21 cellular contexts compared by ENCODE assay signal in the genomic region with DNA sequence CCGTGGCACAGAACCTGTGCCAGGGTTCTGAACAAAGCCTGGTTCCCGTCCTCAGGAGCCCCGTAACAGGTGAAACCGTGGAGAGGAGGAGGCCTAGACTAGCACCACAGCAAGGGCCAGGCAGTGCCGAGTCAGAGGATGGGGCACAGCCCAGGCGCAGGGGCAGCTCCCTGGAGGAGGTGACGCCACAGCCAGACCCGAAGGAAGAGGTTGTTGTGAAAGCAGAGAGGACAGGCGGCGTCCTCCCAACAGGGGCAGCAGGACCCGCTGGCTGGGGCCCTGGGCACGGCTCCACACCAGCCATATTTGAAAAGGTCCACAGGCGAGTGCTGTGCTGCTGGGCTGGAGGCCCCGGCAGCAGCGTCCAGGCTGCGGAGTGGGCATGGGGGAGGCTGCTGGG. TPM values are rescaled to one million over a fixed set of nuclear protein-coding genes. Genes with fewer than 3 reads are reported as not detected.
DNase-seq lines count a peak whose midpoint lies in the region; ATAC-seq and TF ChIP-seq lines count a peak whose summit lies in the region.
"Had no signal": no experiment of that assay in that cellular context is flagged by ENCODE, and none has a peak within 500 bp of the region (broad histone marks: within the 10 kb centered on the region; RNA-seq: fewer than 3 reads in every experiment).

No MANE protein-coding gene starts in this region.

- H3K27me3 ChIP-seq in OCI-LY3 (ENCODE audit: low read depth, low read length) = no peaks in the 10 kb centered on the region
- no peaks in the 10 kb centered on the region for H3K27me3 ChIP-seq in CD4-positive, alpha-beta memory T cell (ENCODE audit: insufficient read depth, low read length)
- H3K27me3 ChIP-seq: SJCRH30 had no signal

- intact Hi-C loops in CD4-positive, alpha-beta memory T cell (cut with micrococcal nuclease) = no loop called here

- H3K9me3 Mint-ChIP-seq in activated T-cell treated with anti-CD3 and anti-CD28 coated beads, Interleukin-2, amount 50 U/mL, for 24 hours = no peaks in the 10 kb centered on the region
- no peaks in the 10 kb centered on the region for H3K9me3 Mint-ChIP-seq in stimulated activated naive B cell treated with anti-CD40 and anti-IgM and Interleukin-4, amounts not matched to agents 10 μg/mL and 1 μg/mL and 100 μg/mL, for 72 hours
- H3K9me3 Mint-ChIP-seq in CD4-positive, alpha-beta memory T cell = no peaks in the 10 kb centered on the region
- H3K9me3 Mint-ChIP-seq: CD8-positive, alpha-beta T cell had no signal

- H3K4me2 ChIP-seq in OCI-LY3 (ENCODE audit: low read length) = no peak overlapping the region
- H3K4me2 ChIP-seq: KMS-11 had no signal

- H3K9me3 ChIP-seq in OCI-LY3 (ENCODE audit: insufficient read depth, low read length) = no peaks in the 10 kb centered on the region
- no peaks in the 10 kb centered on the region for H3K9me3 ChIP-seq in CD4-positive, alpha-beta memory T cell (ENCODE audit: control insufficient read depth in 1 of 2, low read length in 2 of 2)
- H3K9me3 ChIP-seq: SJCRH30 had no signal

- no peak overlapping the region for H2AFZ ChIP-seq in OCI-LY3 (ENCODE audit: low read depth, low read length)
- H2AFZ ChIP-seq: GM23248 had no signal

- H3K36me3 ChIP-seq in OCI-LY3 (replicated peaks; ENCODE audit: low read depth, low read length) = peaks cover 50% of the 10 kb centered on the region
- peaks cover 14% of the 10 kb centered on the region for H3K36me3 ChIP-seq in CD4-positive, alpha-beta memory T cell (ENCODE audit: insufficient read depth, low read length)

- POLR2A ChIA-PET in CD4-positive, alpha-beta memory T cell (lab: Charles Lee; ENCODE audit: partially characterized antibody) = interaction anchor here (1.5 kb wide), 1 partner anchor 25 kb away, joined by 3 read pairs; a partner anchor contains a TSS

- H3K9ac ChIP-seq in OCI-LY3 (ENCODE audit: low read length) = no peak overlapping the region
- H3K9ac ChIP-seq: GM23248, KMS-11 had no signal

- H3K4me3 ChIP-seq in OCI-LY3 (ENCODE audit: low read length) = no peak overlapping the region
- no peak overlapping the region for H3K4me3 ChIP-seq in CD4-positive, alpha-beta memory T cell (ENCODE audit: low read length in 2 of 2)
- H3K4me3 ChIP-seq: GM23248, SJCRH30 had no signal

- H3K27me3 Mint-ChIP-seq in activated T-cell treated with anti-CD3 and anti-CD28 coated beads, Interleukin-2, amount 50 U/mL, for 24 hours = no peaks in the 10 kb centered on the region
- no peaks in the 10 kb centered on the region for H3K27me3 Mint-ChIP-seq in stimulated activated naive B cell treated with anti-CD40 and anti-IgM and Interleukin-4, amounts not matched to agents 10 μg/mL and 1 μg/mL and 100 μg/mL, for 72 hours
- H3K27me3 Mint-ChIP-seq in CD4-positive, alpha-beta memory T cell = no peaks in the 10 kb centered on the region

- no peak for TF ChIP-seq CTCF in OCI-LY3 (IDR thresholded peaks at IDR 0.05; ENCODE audit: low read depth, low read length)

- no peak for ATAC-seq in stimulated activated naive B cell treated with anti-CD40 and anti-IgM and Interleukin-4, amounts not matched to agents 10 μg/mL and 1 μg/mL and 100 μg/mL, for 72 hours (replicated peaks)
- no peak for ATAC-seq in GM18858 (IDR thresholded peaks at IDR 0.05; ENCODE audit: unreplicated experiment)
- ATAC-seq: CD8-positive, alpha-beta T cell; PC-3 had no signal

- CTCF ChIA-PET in CD4-positive, alpha-beta memory T cell (lab: Charles Lee; ENCODE audit: partially characterized antibody) = interaction anchor here (1.2 kb wide), 1 partner anchor 16 kb away, joined by 3 read pairs; no protein-coding TSS in a partner anchor

- DNase-seq in activated T-cell treated with anti-CD3 and anti-CD28 coated beads, Interleukin-2, amount 50 U/mL, for 24 hours = no peak
- DNase-seq in activated T-cell treated with anti-CD3 and anti-CD28 coated beads, Interleukin-2, amount 50 U/mL, for 1 hour = no peak
- peak; percentile 4 for DNase-seq in epidermal melanocyte (ENCODE audit: insufficient read length, low spot score)
- DNase-seq in stimulated activated naive B cell treated with anti-CD40 and anti-IgM and Interleukin-4, amounts not matched to agents 10 μg/mL and 1 μg/mL and 100 μg/mL, for 72 hours = no peak
- DNase-seq in islet precursor cell = no peak
- no peak for DNase-seq in CD4-positive, alpha-beta memory T cell
- DNase-seq: 8988T; Calu3; CD8-positive, alpha-beta T cell; GF-D8; GM23248; NCI-H1436; NCI-H1930; NCI-H345; NCI-H524 treated with DMSO at 0.1 percent for 48 hours; PC-3; RPMI8226; SJCRH30 had no signal

- H3K36me3 Mint-ChIP-seq in activated T-cell treated with anti-CD3 and anti-CD28 coated beads, Interleukin-2, amount 50 U/mL, for 24 hours (ENCODE audit: low read depth) = peaks cover 77% of the 10 kb centered on the region
- peaks cover 37 to 55% of the 10 kb centered on the region in 2 donors for H3K36me3 Mint-ChIP-seq in stimulated activated naive B cell treated with anti-CD40 and anti-IgM and Interleukin-4, amounts not matched to agents 10 μg/mL and 1 μg/mL and 100 μg/mL, for 72 hours
- peaks cover 32 to 33% of the 10 kb centered on the region in 2 donors for H3K36me3 Mint-ChIP-seq in CD4-positive, alpha-beta memory T cell

- peaks cover 64% of the 10 kb centered on the region for H3K4me1 ChIP-seq in OCI-LY3 (ENCODE audit: low read length)
- no peaks in the 10 kb centered on the region for H3K4me1 ChIP-seq in CD4-positive, alpha-beta memory T cell (ENCODE audit: insufficient read depth, low read length)
- H3K4me1 ChIP-seq: SJCRH30 had no signal

- H3K27ac ChIP-seq in OCI-LY3 (ENCODE audit: low read length) = peak overlapping the region; percentile 99
- no peak overlapping the region for H3K27ac ChIP-seq in CD4-positive, alpha-beta memory T cell (ENCODE audit: low read depth, low read length)
- H3K27ac ChIP-seq: GM23248, KMS-11, SJCRH30 had no signal

- peaks cover 10% of the 10 kb centered on the region for H3K4me1 Mint-ChIP-seq in activated T-cell treated with anti-CD3 and anti-CD28 coated beads, Interleukin-2, amount 50 U/mL, for 24 hours (ENCODE audit: low read depth)
- peaks cover 7 to 14% of the 10 kb centered on the region in 2 donors for H3K4me1 Mint-ChIP-seq in stimulated activated naive B cell treated with anti-CD40 and anti-IgM and Interleukin-4, amounts not matched to agents 10 μg/mL and 1 μg/mL and 100 μg/mL, for 72 hours
- peaks cover 6 to 19% (median 8%) of the 10 kb centered on the region in 4 donors for H3K4me1 Mint-ChIP-seq in CD4-positive, alpha-beta memory T cell

- no peak overlapping the region for H3K4me3 Mint-ChIP-seq in activated T-cell treated with anti-CD3 and anti-CD28 coated beads, Interleukin-2, amount 50 U/mL, for 24 hours
- no peak overlapping the region for H3K4me3 Mint-ChIP-seq in stimulated activated naive B cell treated with anti-CD40 and anti-IgM and Interleukin-4, amounts not matched to agents 10 μg/mL and 1 μg/mL and 100 μg/mL, for 72 hours
- H3K4me3 Mint-ChIP-seq in CD4-positive, alpha-beta memory T cell = no peak overlapping the region
- H3K4me3 Mint-ChIP-seq: CD8-positive, alpha-beta T cell had no signal

- H3K27ac Mint-ChIP-seq in activated T-cell treated with anti-CD3 and anti-CD28 coated beads, Interleukin-2, amount 50 U/mL, for 24 hours = peak overlapping the region; percentile 22
- H3K27ac Mint-ChIP-seq in stimulated activated naive B cell treated with anti-CD40 and anti-IgM and Interleukin-4, amounts not matched to agents 10 μg/mL and 1 μg/mL and 100 μg/mL, for 72 hours = peak overlapping the region; percentile 79
- peak overlapping the region in 2 of 7 donors; percentile 37 to 68 for H3K27ac Mint-ChIP-seq in CD4-positive, alpha-beta memory T cell
- H3K27ac Mint-ChIP-seq: CD8-positive, alpha-beta T cell had no signal

- peaks cover 11% of the 10 kb centered on the region; the same call in 1 of the 2 replicates for H3K79me2 ChIP-seq in OCI-LY3 (ENCODE audit: low read length)

- H4K20me1 ChIP-seq in OCI-LY3 (ENCODE audit: insufficient read depth, low read length) = no peaks in the 10 kb centered on the region

RNA-seq across cellular contexts. Expression of a gene that starts 25.7 kb away (rescaled TPM):
- 10 to 100 TPM; 36.4 to 37.0 TPM for total RNA-seq in CD4-positive, alpha-beta memory T cell
- polyA plus RNA-seq in CD4-positive, alpha-beta memory T cell = 10 to 100 TPM in 1 of 2 donors, 1 to 10 TPM in 1; 5.3 to 12.7 TPM

RNA-seq across cellular contexts. Expression of a gene that starts 47.8 kb away (rescaled TPM):
- total RNA-seq in CD4-positive, alpha-beta memory T cell = 10 to 100 TPM; 85.5 to 94.3 TPM
- polyA plus RNA-seq in CD4-positive, alpha-beta memory T cell = 100 to 1,000 TPM; 187 to 283 TPM
